In the genomic region with DNA sequence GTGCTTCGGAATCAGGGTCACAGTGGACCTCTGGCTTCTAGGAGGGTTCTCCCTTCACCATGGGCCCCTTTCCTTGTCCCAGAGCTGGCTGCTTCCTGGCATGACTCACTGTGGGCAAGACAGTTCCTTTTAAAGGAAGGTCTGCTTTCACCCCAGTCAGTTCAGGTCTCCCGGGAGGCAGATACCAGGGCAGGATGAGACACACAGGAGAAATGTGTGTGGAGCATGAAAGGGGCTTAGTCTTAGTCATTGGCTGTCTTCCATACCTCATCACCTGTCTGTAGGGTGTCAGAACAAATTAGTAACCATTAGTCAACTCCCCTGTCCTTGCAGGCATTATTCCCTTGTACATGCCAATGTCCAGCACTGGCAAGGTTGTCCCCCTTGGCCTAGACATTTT, we compare ENCODE assay signal across 1 cellular context.
TF ChIP-seq lines count a peak whose summit lies in the region.

No MANE protein-coding gene starts in this region.

TF ChIP-seq in HCT116, 20 proteins besides CTCF, POLR2A, EP300 and RAD21 (continued from another document):
- TF ChIP-seq SRF (IDR thresholded peaks at IDR 0.05; ENCODE audit: low read depth): no peak
